ENCODE assay signal across 11 cellular contexts in genomic region chr16:11612110-11612981, GRCh38. TPM values are rescaled to one million over a fixed set of nuclear protein-coding genes. Genes with fewer than 3 reads are reported as not detected.
DNase-seq lines count a peak whose midpoint lies in the region; ATAC-seq, FAIRE-seq and TF ChIP-seq lines count a peak whose summit lies in the region.
"Had no signal": no experiment of that assay in that cellular context is flagged by ENCODE, and none has a peak within 500 bp of the region (broad histone marks: within the 10 kb centered on the region; RNA-seq: fewer than 3 reads in every experiment).

No MANE protein-coding gene starts in this region.

- H3K4me1 ChIP-seq in K562 (replicated peaks in 1 of 2; ENCODE audit: control insufficient read depth in 2 of 2, insufficient read depth in 2 of 2, low read length in 2 of 2) (peaks cover 30 to 35% of the 10 kb centered on the region in 2 experiments), left lung (peaks cover 5 to 82% of the 10 kb centered on the region in 2 donors), vagina (peaks cover 13% of the 10 kb centered on the region), HAP-1 (0 out of 2 replicates have a peak, but pooled peaks cover 3% of the 10 kb centered on the region)
- H3K4me1 ChIP-seq: adrenal gland had no signal

- no peak overlapping the region for H3K4me2 ChIP-seq in K562 (ENCODE audit: insufficient read depth, low read length)
- H3K4me2 ChIP-seq: SK-N-SH had no signal

- no TSS peak for BruUV-seq in K562 (replicated peaks; lab: Mats Ljungman, UMichigan)

- DNase-seq in SIG-M5 treated with dmso at 0.1 percent for 504 hours (lab: John Stamatoyannopoulos, UW; ENCODE audit: unreplicated experiment) = peak; percentile 69
- DNase-seq in SIG-M5 (lab: John Stamatoyannopoulos, UW) = no peak
- peak; percentile 46 to 64 (median 52) for DNase-seq in K562 (ENCODE audit: extremely low read depth in 1 of 4, low spot score in 3 of 4)
- DNase-seq in left lung = peak; percentile 89 to 94
- DNase-seq in vagina (ENCODE audit: extremely low spot score in 2 of 2) = no peak
- no peak for DNase-seq in HAP-1 (ENCODE audit: low spot score in 2 of 2)
- DNase-seq: ACHN, SK-N-SH had no signal

- TF ChIP-seq RAD21 in K562 (CRISPR knock-in tag; conservative IDR thresholded peaks at IDR 0.05 in 1 of 2, IDR thresholded peaks at IDR 0.05 in 1 of 2) = 0 out of 4 replicates have a peak, but pooled peaks have one; percentile 7 to 18

- TF ChIP-seq POLR2A in K562 (conservative IDR thresholded peaks at IDR 0.05) (no peak), vagina (IDR thresholded peaks at IDR 0.05) (no peak)

- H2AFZ ChIP-seq in K562 (ENCODE audit: low read depth, low read length) = peak overlapping the region; percentile 70

- TF ChIP-seq EP300 in K562 (IDR thresholded peaks at IDR 0.05; ENCODE audit: low read length) = peak; percentile 71

- H3K27ac ChIP-seq in K562 (ENCODE audit: extremely low read depth, low read depth, low read length) (peak overlapping the region; percentile 45; the same call in 1 of the 3 replicates), left lung (peak overlapping the region; percentile 19 to 96), vagina (peak overlapping the region; percentile 43)

- H3K9me3 ChIP-seq in K562 (replicated peaks; ENCODE audit: control insufficient read depth, insufficient read depth, low read depth, low read length) (no peaks in the 10 kb centered on the region), left lung (no peaks in the 10 kb centered on the region), vagina (no peaks in the 10 kb centered on the region), HAP-1 (no peaks in the 10 kb centered on the region)
- H3K9me3 ChIP-seq: adrenal gland, SK-N-SH had no signal

- no peaks in the 10 kb centered on the region; a peak in 1 of 5 replicates for H3K27me3 ChIP-seq in K562 (ENCODE audit: control insufficient read depth in 2 of 2, insufficient read depth in 2 of 2, low read length in 2 of 2)
- no peaks in the 10 kb centered on the region for H3K27me3 ChIP-seq in left lung
- no peaks in the 10 kb centered on the region for H3K27me3 ChIP-seq in vagina
- H3K27me3 ChIP-seq in HAP-1 (ENCODE audit: low read depth) = no peaks in the 10 kb centered on the region
- H3K27me3 ChIP-seq: adrenal gland had no signal

- H3K36me3 ChIP-seq in K562 (ENCODE audit: control insufficient read depth, insufficient read depth, low read length) = no peaks in the 10 kb centered on the region
- no peaks in the 10 kb centered on the region for H3K36me3 ChIP-seq in left lung
- no peaks in the 10 kb centered on the region for H3K36me3 ChIP-seq in vagina
- H3K36me3 ChIP-seq in HAP-1 (replicated peaks) = no peaks in the 10 kb centered on the region
- H3K36me3 ChIP-seq: adrenal gland had no signal

- ATAC-seq in K562 = peak; percentile 79
- peak; percentile 91 for ATAC-seq in left lung
- ATAC-seq in GM19463 (IDR thresholded peaks at IDR 0.05; ENCODE audit: unreplicated experiment) = no peak
- no peak for ATAC-seq in HG03520 (IDR thresholded peaks at IDR 0.05; ENCODE audit: unreplicated experiment)

- POLR2A ChIA-PET in K562 (lab: Yijun Ruan, JAX) = interaction anchor here (0.6 to 1.1 kb wide), 3 partner anchors 10 to 40 kb away, joined by 3 read pairs; no protein-coding TSS in a partner anchor

- 36% methylated on average over 11 of the region's 19 CpGs for WGBS in K562 (ENCODE audit: insufficient coverage, low coverage, missing lambda C conversion rate)

- FAIRE-seq in K562 (lab: Jason Lieb, UNC) = no peak

- intact Hi-C loops in K562 (cut with micrococcal nuclease) (no loop called here), left lung (cut with DNase I) (no loop called here), vagina (cut with DNase I) (no loop called here)

- peak overlapping the region in 1 of 2 experiments; percentile 72; a peak in 1 of 4 replicates for H3K9ac ChIP-seq in K562 (ENCODE audit: insufficient read depth in 1 of 2, low read depth in 2 of 2, low read length in 2 of 2)
- H3K9ac ChIP-seq: SK-N-SH had no signal

- CTCF ChIA-PET in K562 (lab: Yijun Ruan, JAX; ENCODE audit: low intra/inter-chr PET ratio) = no interaction called here

- H3K4me3 ChIP-seq in K562 = no peak overlapping the region
- no peak overlapping the region for H3K4me3 ChIP-seq in left lung
- H3K4me3 ChIP-seq in vagina = no peak overlapping the region
- no peak overlapping the region for H3K4me3 ChIP-seq in HAP-1
- H3K4me3 ChIP-seq: adrenal gland had no signal

- in situ Hi-C loops in K562 (cut with MboI) (no loop called here), HAP-1 (cut with MboI; ENCODE audit: low sequenced_read_pairs) (no loop called here)

- no peaks in the 10 kb centered on the region for H3K9me1 ChIP-seq in K562 (ENCODE audit: control insufficient read depth, insufficient read depth, low read length)

- H4K20me1 ChIP-seq in K562 (replicated peaks; ENCODE audit: control insufficient read depth, insufficient read depth, low read length) = no peaks in the 10 kb centered on the region

- H3K79me2 ChIP-seq in K562 (ENCODE audit: control insufficient read depth, insufficient read depth, low read length) = no peaks in the 10 kb centered on the region

- TF ChIP-seq CTCF in K562 (IDR thresholded peaks at IDR 0.05 in 2 of 3, conservative IDR thresholded peaks at IDR 0.05 in 1 of 3; ENCODE audit: insufficient read depth in 2 of 3, low read depth in 1 of 3, low read length in 3 of 3) (no peak), left lung (IDR thresholded peaks at IDR 0.05) (no peak), vagina (IDR thresholded peaks at IDR 0.05) (no peak)

TF ChIP-seq in K562, 482 proteins besides CTCF, POLR2A, EP300 and RAD21 (continues in another document):
- TF ChIP-seq SMAD4 (CRISPR knock-in tag; conservative IDR thresholded peaks at IDR 0.05) (peak; percentile 94), E2F8 (IDR thresholded peaks at IDR 0.05; ENCODE audit: low read depth, partially characterized antibody) (no peak)

RNA-seq across cellular contexts. Expression of gene LITAF, which starts 25.6 kb away (rescaled TPM):
- 1.8 and 3.5 TPM in 2 replicates for total RNA-seq in K562 (2011; cell fraction: chromatin; rRNA removed; ENCODE audit: low replicate concordance)
- total RNA-seq in K562 (2011; cell fraction: nucleolus; rRNA removed) = 1.3 and 2.8 TPM in 2 replicates
- 1.2 and 3.2 TPM in 2 replicates for total RNA-seq in K562 (2011; cell fraction: nucleoplasm; rRNA removed)
- total RNA-seq in K562 (2014; rRNA removed) (4.1 and 6.2 TPM in 2 replicates), K562 (2014; rRNA removed; fragmentation: Illumina TruSeq; extraction: Trizol) (7.5 and 10.0 TPM in 2 replicates), K562 (2015; rRNA removed; fragmentation: Illumina TruSeq; extraction: Trizol) (11.1 and 11.9 TPM in 2 replicates), K562 (2021) (10.8 and 13.9 TPM in 2 replicates), left lung (100 to 1,000 TPM; 125 to 277 TPM), vagina (111 TPM)
- polyA plus RNA-seq in K562 (2011; rRNA removed) (4.4 and 7.8 TPM in 2 replicates), K562 (2014; fragmentation: Illumina TruSeq; extraction: Trizol) (14.1 and 14.8 TPM in 2 replicates), K562 (2014; fragmentation: Nextera tagmentation; extraction: Ambion mirVana) (10 to 100 TPM; 14.9 to 17.8 TPM), K562 (2014; rRNA removed) (4.9 and 6.8 TPM in 2 replicates)
- 15.6 and 16.4 TPM in 2 replicates for polyA plus RNA-seq in K562 (2011; cell fraction: cytosol; rRNA removed)
- 4.4 and 4.7 TPM in 2 replicates for polyA plus RNA-seq in K562 (2011; cell fraction: nucleus; rRNA removed)
- polyA plus RNA-seq in K562 (2012) = 14.5 and 40.7 TPM in 2 replicates
- 2.9 and 3.1 TPM in 2 replicates for polyA minus RNA-seq in K562 (2011; rRNA and poly(A)+ RNA removed)
- 2.1 and 4.6 TPM in 2 replicates for polyA minus RNA-seq in K562 (2011; cell fraction: cytosol; rRNA and poly(A)+ RNA removed)
- 1.2 and 2.2 TPM in 2 replicates for polyA minus RNA-seq in K562 (2011; cell fraction: nucleus; rRNA and poly(A)+ RNA removed)

RNA-seq across cellular contexts. Expression of gene SNN, which starts 55.9 kb away (rescaled TPM):
- 0.81 and 2.2 TPM in 2 replicates for total RNA-seq in K562 (2011; cell fraction: chromatin; rRNA removed; ENCODE audit: low replicate concordance)
- total RNA-seq in K562 (2011; cell fraction: nucleolus; rRNA removed) = 1.7 and 2.0 TPM in 2 replicates
- total RNA-seq in K562 (2011; cell fraction: nucleoplasm; rRNA removed) = 1.8 and 2.4 TPM in 2 replicates
- total RNA-seq in K562 (2014; rRNA removed) (1.4 and 2.4 TPM in 2 replicates), K562 (2014; rRNA removed; fragmentation: Illumina TruSeq; extraction: Trizol) (1.5 and 1.6 TPM in 2 replicates), K562 (2015; rRNA removed; fragmentation: Illumina TruSeq; extraction: Trizol) (2.8 and 3.0 TPM in 2 replicates), K562 (2021) (2.0 and 2.9 TPM in 2 replicates), left lung (10 to 100 TPM; 21.1 to 21.4 TPM), vagina (23.1 TPM)
- polyA plus RNA-seq in K562 (2011; rRNA removed) (2.2 and 2.3 TPM in 2 replicates), K562 (2014; fragmentation: Illumina TruSeq; extraction: Trizol) (1.9 and 2.6 TPM in 2 replicates), K562 (2014; fragmentation: Nextera tagmentation; extraction: Ambion mirVana) (under 1 TPM; 0.07 to 0.22 TPM), K562 (2014; rRNA removed) (1.9 and 2.5 TPM in 2 replicates)
- polyA plus RNA-seq in K562 (2011; cell fraction: cytosol; rRNA removed) = 2.3 and 2.9 TPM in 2 replicates
- polyA plus RNA-seq in K562 (2011; cell fraction: nucleus; rRNA removed) = 1.2 and 2.1 TPM in 2 replicates
- 3.0 and 3.7 TPM in 2 replicates for polyA plus RNA-seq in K562 (2012)
- 1.4 TPM in 2 replicates for polyA minus RNA-seq in K562 (2011; rRNA and poly(A)+ RNA removed)
- 0.67 and 1.7 TPM in 2 replicates for polyA minus RNA-seq in K562 (2011; cell fraction: cytosol; rRNA and poly(A)+ RNA removed)
- polyA minus RNA-seq in K562 (2011; cell fraction: nucleus; rRNA and poly(A)+ RNA removed) = 0.94 and 2.0 TPM in 2 replicates

Comparison
In these comparisons a context has a peak if more than half of its experiments do, and no peak if none do; other contexts are left out.
1. DNase-seq: peak in SIG-M5 treated with dmso at 0.1 percent for 504 hours (single experiment), K562 (4 of 4) and left lung (2 of 2); none in SIG-M5 (single experiment), vagina (0 of 2) and HAP-1 (0 of 2).
2. ATAC-seq: peak in K562 (single experiment) and left lung (single experiment); none in GM19463 (single experiment) and HG03520 (single experiment).
3. Peak in every context shown above with its lines, with median percentiles within 50 percentile points of each other: H3K27ac ChIP-seq.